In the genomic region with DNA sequence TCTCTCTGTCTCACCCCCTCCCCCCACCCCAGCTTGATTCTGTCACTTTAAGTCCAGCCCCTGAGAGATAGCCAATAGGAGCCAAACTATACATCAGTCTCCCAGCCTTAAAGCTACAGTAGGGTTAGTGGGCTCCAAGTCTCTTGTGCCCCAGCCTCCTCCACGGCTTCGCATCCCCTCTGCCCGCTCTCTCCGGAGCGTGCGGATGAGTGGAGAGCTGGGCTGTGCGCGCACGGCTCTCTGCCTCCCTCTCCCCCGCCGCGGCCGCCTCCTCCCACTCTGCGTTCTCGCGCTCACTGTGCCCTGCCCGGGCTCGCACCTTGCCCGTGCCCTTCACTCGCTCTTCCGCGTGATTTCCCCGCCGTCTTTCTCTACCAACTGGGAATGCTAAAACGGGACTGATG, we compare ENCODE assay signal across 9 cellular contexts. TPM values are rescaled to one million over a fixed set of nuclear protein-coding genes. Genes with fewer than 3 reads are reported as not detected.
DNase-seq lines count a peak whose midpoint lies in the region; ATAC-seq, FAIRE-seq and TF ChIP-seq lines count a peak whose summit lies in the region.
"Had no signal": no experiment of that assay in that cellular context is flagged by ENCODE, and none has a peak within 500 bp of the region (broad histone marks: within the 10 kb centered on the region; RNA-seq: fewer than 3 reads in every experiment).

A gene (plus strand): TSS at position 137 of the 404 bp plus-strand sequence. CDS start 265 bp downstream, at position 402.

- no peak within 1 kb of the TSS for H3K9ac ChIP-seq in K562 (ENCODE audit: insufficient read depth in 1 of 2, low read depth in 2 of 2, low read length in 2 of 2)

- H3K9me3 ChIP-seq in K562 (replicated peaks; ENCODE audit: control insufficient read depth, insufficient read depth, low read depth, low read length) (no peaks in the 10 kb centered on the region), stomach (no peaks in the 10 kb centered on the region)

- no peak within 1 kb of the TSS for H2AFZ ChIP-seq in K562 (ENCODE audit: low read depth, low read length)

- in situ Hi-C loops in K562 (cut with MboI), result loop anchor here (10.0 to 25.0 kb wide), 2 partner anchors 321 to 664 kb away; no protein-coding TSS in a partner anchor

- ATAC-seq in K562, result no peak

- H3K27ac ChIP-seq in K562 (ENCODE audit: extremely low read depth, low read depth, low read length) (no peak within 1 kb of the TSS), stomach (no peak within 1 kb of the TSS)

- H3K4me3 ChIP-seq in K562, result no peak within 1 kb of the TSS
- H3K4me3 ChIP-seq in stomach, result peak within 1 kb of the TSS; percentile 20 to 39 (median 31)

- TF ChIP-seq POLR2A in K562 (conservative IDR thresholded peaks at IDR 0.05) (no peak), stomach (IDR thresholded peaks at IDR 0.05) (no peak)

- no peak for FAIRE-seq in K562 (lab: Jason Lieb, UNC)

- TF ChIP-seq CTCF in K562 (IDR thresholded peaks at IDR 0.05 in 2 of 3, conservative IDR thresholded peaks at IDR 0.05 in 1 of 3; ENCODE audit: insufficient read depth in 2 of 3, low read depth in 1 of 3, low read length in 3 of 3) (no peak), stomach (IDR thresholded peaks at IDR 0.05) (no peak)

- H3K36me3 ChIP-seq in K562 (ENCODE audit: control insufficient read depth, insufficient read depth, low read length) (peaks cover 7% of the 10 kb centered on the region; the same call in 1 of the 3 replicates), stomach (no peaks in the 10 kb centered on the region)

- H3K4me2 ChIP-seq in K562 (ENCODE audit: insufficient read depth, low read length), result no peak within 1 kb of the TSS

- TF ChIP-seq RAD21 in K562 (CRISPR knock-in tag; conservative IDR thresholded peaks at IDR 0.05 in 1 of 2, IDR thresholded peaks at IDR 0.05 in 1 of 2), result no peak

- no peaks in the 10 kb centered on the region; the same call in 2 of the 3 replicates for H3K79me2 ChIP-seq in K562 (ENCODE audit: control insufficient read depth, insufficient read depth, low read length)

- no TSS peak for BruUV-seq in K562 (replicated peaks; lab: Mats Ljungman, UMichigan)

- POLR2A ChIA-PET in K562 (lab: Yijun Ruan, JAX), result interaction anchor here (0.8 kb wide), 1 partner anchor 210 kb away, joined by 3 read pairs; no protein-coding TSS in a partner anchor

- 90% methylated on average over 18 of the region's 25 CpGs for WGBS in K562 (ENCODE audit: insufficient coverage, low coverage, missing lambda C conversion rate)
- WGBS in stomach, 5 donors, result 1 to 3% (median 2%) methylated on average over 21 to 25 of the region's 25 CpGs

- H3K4me1 ChIP-seq in K562 (replicated peaks in 1 of 2; ENCODE audit: control insufficient read depth in 2 of 2, insufficient read depth in 2 of 2, low read length in 2 of 2) (no peaks in the 10 kb centered on the region; a peak in 1 of 5 replicates), stomach (peaks cover 13 to 27% (median 21%) of the 10 kb centered on the region in 4 donors)

- intact Hi-C loops in K562 (cut with micrococcal nuclease) (no loop called here), stomach (cut with DNase I; ENCODE audit: low total_unique reads) (no loop called here)

- DNase-seq in NCI-H1105 (lab: John Stamatoyannopoulos, UW) (peak; percentile 48), K562 (ENCODE audit: extremely low read depth in 1 of 4, low spot score in 3 of 4) (no peak), iPS-NIHi7 (ENCODE audit: extremely low spot score) (peak; percentile 84), stomach (no peak), GM19240 (ENCODE audit: insufficient read length, low spot score) (no peak), HCEC 1CT (no peak), NCI-H187 (lab: John Stamatoyannopoulos, UW) (no peak)
- DNase-seq: NCI-H1048; stimulated activated naive CD4-positive, alpha-beta T cell had no signal

- H4K20me1 ChIP-seq in K562 (replicated peaks; ENCODE audit: control insufficient read depth, insufficient read depth, low read length), result no peaks in the 10 kb centered on the region

- CTCF ChIA-PET in K562 (lab: Yijun Ruan, JAX; ENCODE audit: low intra/inter-chr PET ratio), result no interaction called here

- no peaks in the 10 kb centered on the region for H3K27me3 ChIP-seq in K562 (ENCODE audit: control insufficient read depth in 2 of 2, insufficient read depth in 2 of 2, low read length in 2 of 2)
- H3K27me3 ChIP-seq in stomach, result peaks cover 5 to 100% (median 59%) of the 10 kb centered on the region in 3 donors

- TF ChIP-seq EP300 in K562 (IDR thresholded peaks at IDR 0.05; ENCODE audit: low read length) (no peak), stomach (IDR thresholded peaks at IDR 0.05) (no peak)

- no peaks in the 10 kb centered on the region for H3K9me1 ChIP-seq in K562 (ENCODE audit: control insufficient read depth, insufficient read depth, low read length)

TF ChIP-seq in K562, 482 proteins besides CTCF, POLR2A, EP300 and RAD21:
- TF ChIP-seq TEAD4 (IDR thresholded peaks at IDR 0.05; ENCODE audit: low read length), result no peak
- no peak for TF ChIP-seq TEAD4 (CRISPR knock-in tag; IDR thresholded peaks at IDR 0.05; ENCODE audit: borderline replicate concordance)
- no peak for TF ChIP-seq ZNF316 (IDR thresholded peaks at IDR 0.05)
- no peak for TF ChIP-seq POLR2G (IDR thresholded peaks at IDR 0.05; ENCODE audit: low read depth, low read length)
- TF ChIP-seq HLTF (IDR thresholded peaks at IDR 0.05), result no peak
- TF ChIP-seq SNIP1 (IDR thresholded peaks at IDR 0.05; ENCODE audit: low read depth), result no peak

RNA-seq across cellular contexts. Expression of the gene that starts here (rescaled TPM):
- total RNA-seq in K562 (2011; cell fraction: chromatin; rRNA removed; ENCODE audit: low replicate concordance), result 45.2 and 80.1 TPM in 2 replicates
- 49.6 and 55.0 TPM in 2 replicates for total RNA-seq in K562 (2011; cell fraction: nucleolus; rRNA removed)
- total RNA-seq in K562 (2011; cell fraction: nucleoplasm; rRNA removed), result 36.4 and 43.6 TPM in 2 replicates
- 13.4 and 22.5 TPM in 2 replicates for total RNA-seq in K562 (2014; rRNA removed)
- total RNA-seq in K562 (2014; rRNA removed; fragmentation: Illumina TruSeq; extraction: Trizol), result 9.7 and 12.8 TPM in 2 replicates
- 16.0 and 16.2 TPM in 2 replicates for total RNA-seq in K562 (2015; rRNA removed; fragmentation: Illumina TruSeq; extraction: Trizol)
- total RNA-seq in K562 (2021), result 24.7 TPM in 2 replicates
- polyA plus RNA-seq in K562 (2011; rRNA removed), result 14.5 and 25.4 TPM in 2 replicates
- 16.2 and 19.3 TPM in 2 replicates for polyA plus RNA-seq in K562 (2011; cell fraction: cytosol; rRNA removed)
- polyA plus RNA-seq in K562 (2011; cell fraction: nucleus; rRNA removed), result 68.5 and 96.5 TPM in 2 replicates
- polyA plus RNA-seq in K562 (2012), result 19.7 and 24.7 TPM in 2 replicates
- polyA plus RNA-seq in K562 (2014; fragmentation: Illumina TruSeq; extraction: Trizol), result 18.6 and 18.7 TPM in 2 replicates
- 1 to 10 TPM; 3.2 to 3.9 TPM for polyA plus RNA-seq in K562 (2014; fragmentation: Nextera tagmentation; extraction: Ambion mirVana)
- polyA plus RNA-seq in K562 (2014; rRNA removed), result 21.4 and 22.9 TPM in 2 replicates
- 13.2 and 14.3 TPM in 2 replicates for polyA minus RNA-seq in K562 (2011; rRNA and poly(A)+ RNA removed)
- polyA minus RNA-seq in K562 (2011; cell fraction: cytosol; rRNA and poly(A)+ RNA removed), result 9.2 and 13.8 TPM in 2 replicates
- 19.7 and 32.3 TPM in 2 replicates for polyA minus RNA-seq in K562 (2011; cell fraction: nucleus; rRNA and poly(A)+ RNA removed)
- 1 to 10 TPM in 2 of 5 donors, under 1 TPM in 1, not detected in 2; 0.58 to 4.0 (median 2.6) TPM for total RNA-seq in stomach
- polyA plus RNA-seq in stomach, result 1 to 10 TPM; 3.7 to 4.6 (median 4.5) TPM

Comparison
In these comparisons a context has a peak if more than half of its experiments do, and no peak if none do; other contexts are left out.
1. DNase-seq: peak in NCI-H1105 (single experiment) and iPS-NIHi7 (single experiment); none in K562 (0 of 4), stomach (single experiment), GM19240 (single experiment), HCEC 1CT (single experiment) and NCI-H187 (0 of 2).